In genomic region chr12:90501412-90501811, GRCh38 we compare ENCODE assay signal across 11 cellular contexts.
"Had no signal": no experiment of that assay in that cellular context is flagged by ENCODE, and none has a peak within 500 bp of the region (broad histone marks: within the 10 kb centered on the region; RNA-seq: fewer than 3 reads in every experiment).

No MANE protein-coding gene starts in this region.

- H3K36me3 ChIP-seq: HAP-1 had no signal

- H3K4me2 ChIP-seq: GM23338 had no signal

- H3K27ac ChIP-seq: GM23248 had no signal

- H3K4me3 ChIP-seq: GM23248, GM23338, HAP-1 had no signal

- ATAC-seq: GM23338, HCT116 had no signal

- H2AFZ ChIP-seq: GM23248, GM23338 had no signal

- H3K4me1 ChIP-seq: HAP-1 had no signal

- FAIRE-seq: H1, H54 had no signal

- H3K9me3 ChIP-seq: HAP-1 had no signal

- DNase-seq: GM23248, GOT3, H7, H9, HCEC 1CT, HFFc6 had no signal

- H3K9ac ChIP-seq: GM23248 had no signal
